In the genomic region with DNA sequence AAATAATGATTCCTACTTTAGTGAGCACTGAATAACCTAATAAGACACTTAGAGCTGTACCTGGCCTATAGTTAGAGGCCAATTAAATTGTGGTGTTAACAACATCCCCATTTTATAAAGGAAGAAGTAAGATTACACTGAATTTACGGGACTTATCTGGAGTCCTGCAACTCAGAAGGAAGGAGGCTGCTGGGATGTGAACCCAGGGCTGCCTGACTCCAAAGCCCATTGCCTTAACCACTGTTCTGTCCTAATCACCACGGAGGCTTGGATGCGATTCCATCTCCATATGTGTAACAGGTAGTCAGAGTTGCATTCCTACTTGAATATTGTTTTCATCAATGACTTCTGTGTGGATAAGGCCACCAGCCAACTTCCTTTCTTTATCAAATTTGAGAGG, we compare ENCODE assay signal across 22 cellular contexts.
"Had no signal": no experiment of that assay in that cellular context is flagged by ENCODE, and none has a peak within 500 bp of the region (broad histone marks: within the 10 kb centered on the region; RNA-seq: fewer than 3 reads in every experiment).

No MANE protein-coding gene starts in this region.

- H3K9me3 ChIP-seq: colonic mucosa, esophagus squamous epithelium, gastrocnemius medialis, heart right ventricle, left lung, lower lobe of right lung, mucosa of descending colon had no signal

- H3K4me3 ChIP-seq: colonic mucosa, esophagus squamous epithelium, gastrocnemius medialis, heart right ventricle, left lung, lower lobe of right lung, mucosa of descending colon had no signal

- DNase-seq: colonic mucosa; cortex of kidney; effector CD8-positive, alpha-beta T cell; effector memory CD8-positive, alpha-beta T cell; erythroblast; esophagus squamous epithelium; foreskin fibroblast; foreskin melanocyte; gastrocnemius medialis; glutamatergic neuron; head of caudate nucleus; heart right ventricle; hippocampal formation; left cardiac atrium; left lung; left ventricle myocardium superior; lower lobe of right lung; mesenchymal stem cell; mucosa of descending colon; naive B cell had no signal

- H3K27ac ChIP-seq: colonic mucosa, epithelial cell of prostate, esophagus squamous epithelium, gastrocnemius medialis, heart right ventricle, left lung, lower lobe of right lung had no signal

- H3K27me3 ChIP-seq: colonic mucosa, gastrocnemius medialis had no signal

- H3K36me3 ChIP-seq: colonic mucosa, esophagus squamous epithelium, gastrocnemius medialis, heart right ventricle, left lung, lower lobe of right lung had no signal

- ATAC-seq: effector memory CD8-positive, alpha-beta T cell; esophagus mucosa; gastrocnemius medialis; left cardiac atrium; left lung; left ventricle myocardium superior; lower lobe of right lung; mucosa of descending colon had no signal

- H3K4me1 ChIP-seq: colonic mucosa, esophagus squamous epithelium, gastrocnemius medialis, heart right ventricle, left lung, lower lobe of right lung had no signal
